9 cellular contexts compared by ENCODE assay signal in the genomic region with DNA sequence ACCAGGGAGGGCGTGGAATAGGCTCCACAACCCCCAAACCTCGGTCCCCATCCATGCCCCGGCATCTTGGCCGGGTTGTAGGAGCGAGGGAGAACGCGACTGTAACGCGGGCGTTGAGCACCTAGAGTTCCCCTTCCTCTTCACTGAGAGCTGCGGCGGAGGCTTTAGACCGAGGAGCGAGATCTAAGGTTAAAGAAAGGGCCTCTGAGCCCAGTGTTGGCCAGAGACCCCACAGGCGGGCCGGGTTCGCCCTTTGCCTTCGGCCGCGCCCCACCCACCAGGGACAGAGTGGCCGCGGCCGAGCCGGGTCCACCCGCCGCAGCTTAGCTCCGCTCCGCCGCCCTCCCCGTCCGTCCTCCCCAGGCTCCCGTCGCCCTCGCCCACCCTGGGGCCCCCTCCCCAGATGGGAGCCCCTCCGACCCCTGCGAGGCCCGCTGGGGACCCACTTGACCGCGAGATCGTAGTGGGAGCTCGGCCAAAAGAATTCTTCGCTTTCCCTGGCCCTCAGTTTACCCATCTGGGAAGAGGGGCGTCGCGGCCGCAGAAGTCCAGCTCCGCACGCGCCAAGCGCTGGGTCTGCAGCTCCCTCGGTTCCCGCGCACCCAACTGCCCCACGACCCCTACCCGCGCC. TPM values are rescaled to one million over a fixed set of nuclear protein-coding genes. Genes with fewer than 3 reads are reported as not detected.
DNase-seq lines count a peak whose midpoint lies in the region; ATAC-seq and TF ChIP-seq lines count a peak whose summit lies in the region.
"Had no signal": no experiment of that assay in that cellular context is flagged by ENCODE, and none has a peak within 500 bp of the region (broad histone marks: within the 10 kb centered on the region; RNA-seq: fewer than 3 reads in every experiment).

No MANE protein-coding gene starts in this region.

- peaks cover 9% of the 10 kb centered on the region for H3K36me3 Mint-ChIP-seq in activated naive CD4-positive, alpha-beta T cell treated with anti-CD3 and anti-CD28 coated beads, Interleukin-2, amount 50 U/mL, for 24 hours

- H3K27ac ChIP-seq in lung (ENCODE audit: low read depth in 1 of 2, low read length in 1 of 2) = peak overlapping the region in 1 of 2 donors; percentile 69
- peak overlapping the region; percentile 72 for H3K27ac ChIP-seq in vagina

- H3K4me3 ChIP-seq in cardiac fibroblast (replicated peaks in 1 of 2; ENCODE audit: low read depth in 2 of 2, low read length in 2 of 2) (peak overlapping the region; percentile 73 to 95), lung (peak overlapping the region; percentile 37), vagina (peak overlapping the region; percentile 57 to 66)

- peaks cover 0 to 3% of the 10 kb centered on the region in 2 donors for H3K9me3 ChIP-seq in lung (ENCODE audit: control insufficient read depth in 2 of 2, insufficient read depth in 1 of 2, low read length in 1 of 2)
- H3K9me3 ChIP-seq in vagina = no peaks in the 10 kb centered on the region

- H3K4me1 Mint-ChIP-seq in activated naive CD4-positive, alpha-beta T cell treated with anti-CD3 and anti-CD28 coated beads, Interleukin-2, amount 50 U/mL, for 24 hours = peaks cover 8% of the 10 kb centered on the region

- 7 to 17% methylated on average over 52 to 56 of the region's 56 CpGs for WGBS in lung, 2 donors

- H3K27ac Mint-ChIP-seq in activated naive CD4-positive, alpha-beta T cell treated with anti-CD3 and anti-CD28 coated beads, Interleukin-2, amount 50 U/mL, for 24 hours = no peak overlapping the region

- H3K4me1 ChIP-seq in lung (ENCODE audit: control insufficient read depth in 2 of 2, insufficient read depth in 2 of 2, low read length in 2 of 2) (peaks cover 0 to 7% of the 10 kb centered on the region in 2 donors), vagina (peaks cover 54% of the 10 kb centered on the region)

- DNase-seq in activated naive CD4-positive, alpha-beta T cell treated with Interleukin-2 at 50 U/mL for 16 hours = no peak
- peak in 1 of 2 donors; percentile 23 for DNase-seq in cardiac fibroblast (ENCODE audit: low read depth in 2 of 2)
- no peak for DNase-seq in lung (ENCODE audit: low spot score)
- DNase-seq in vagina (ENCODE audit: extremely low spot score in 2 of 2) = no peak
- DNase-seq in anterior cingulate cortex (lab: John Stamatoyannopoulos, UW) = no peak
- DNase-seq in nucleus accumbens (lab: John Stamatoyannopoulos, UW) = no peak
- DNase-seq in NCI-H524 (lab: John Stamatoyannopoulos, UW) = no peak

- peaks cover 5% of the 10 kb centered on the region for H3K9me3 Mint-ChIP-seq in activated naive CD4-positive, alpha-beta T cell treated with anti-CD3 and anti-CD28 coated beads, Interleukin-2, amount 50 U/mL, for 24 hours

- H3K4me3 Mint-ChIP-seq in activated naive CD4-positive, alpha-beta T cell treated with anti-CD3 and anti-CD28 coated beads, Interleukin-2, amount 50 U/mL, for 24 hours = peak overlapping the region; percentile 76

- H3K27me3 Mint-ChIP-seq in activated naive CD4-positive, alpha-beta T cell treated with anti-CD3 and anti-CD28 coated beads, Interleukin-2, amount 50 U/mL, for 24 hours = peaks cover 34% of the 10 kb centered on the region

- intact Hi-C loops in vagina (cut with DNase I) = no loop called here

- TF ChIP-seq POLR2A in vagina (IDR thresholded peaks at IDR 0.05) = no peak

- TF ChIP-seq CTCF in cardiac fibroblast (IDR thresholded peaks at IDR 0.05; ENCODE audit: low read depth, low read length) = no peak
- no peak for TF ChIP-seq CTCF in lung (IDR thresholded peaks at IDR 0.05; ENCODE audit: control extremely low read depth, extremely low read depth)
- TF ChIP-seq CTCF in vagina (IDR thresholded peaks at IDR 0.05) = no peak

- no peak for ATAC-seq in lung (ENCODE audit: insufficient read depth, low FRiP score)

- no peaks in the 10 kb centered on the region for H3K27me3 ChIP-seq in lung (ENCODE audit: control insufficient read depth, insufficient read depth)
- no peaks in the 10 kb centered on the region for H3K27me3 ChIP-seq in vagina

- no peaks in the 10 kb centered on the region for H3K36me3 ChIP-seq in lung (ENCODE audit: control insufficient read depth in 2 of 2, insufficient read depth in 2 of 2, low read length in 2 of 2)
- no peaks in the 10 kb centered on the region for H3K36me3 ChIP-seq in vagina

RNA-seq across cellular contexts. Expression of a gene that starts 0.4 kb away (rescaled TPM):
- 100 to 1,000 TPM in 1 of 2 donors, 1 to 10 TPM in 1; 7.8 to 101 TPM for total RNA-seq in lung
- polyA plus RNA-seq in lung = 10 to 100 TPM; 41.3 to 65.4 TPM
- 55.0 TPM for total RNA-seq in vagina

RNA-seq across cellular contexts. Expression of a gene that starts 38.1 kb away (rescaled TPM):
- total RNA-seq in lung = under 1 TPM in 1 of 2 donors, not detected in 1; 0.55 TPM
- under 1 TPM; 0.17 to 0.71 TPM for polyA plus RNA-seq in lung
- total RNA-seq in vagina = not detected
- total RNA-seq: HT1080 had no signal
